In the genomic region with DNA sequence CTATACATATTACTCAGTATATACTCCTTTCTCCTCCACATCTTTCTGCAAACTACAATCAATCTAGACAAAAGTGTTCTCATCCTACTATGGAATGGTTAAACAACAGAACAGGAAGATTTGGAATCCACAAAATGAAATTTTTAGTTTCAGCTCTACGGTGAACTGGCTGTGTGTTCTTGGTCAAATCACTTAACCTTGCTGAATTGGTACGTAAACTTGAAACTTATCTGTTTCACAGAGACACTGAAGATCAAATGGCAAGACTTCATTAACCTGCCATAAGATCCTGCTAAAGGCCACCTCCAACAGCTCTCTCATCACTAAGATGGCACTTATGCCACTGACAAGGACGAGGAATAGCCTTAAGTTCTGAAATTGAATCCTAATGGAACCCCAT, we compare ENCODE assay signal across 8 cellular contexts. TPM values are rescaled to one million over a fixed set of nuclear protein-coding genes. Genes with fewer than 3 reads are reported as not detected.
A peak's percentile ranks its signal among the peaks of the same experiment; 100 is the strongest.
DNase-seq lines count a peak whose midpoint lies in the region; ATAC-seq and TF ChIP-seq lines count a peak whose summit lies in the region.

No MANE protein-coding gene starts in this region.

- TF ChIP-seq POLR2A in stomach (IDR thresholded peaks at IDR 0.05): no peak

- peaks cover 61% of the 10 kb centered on the region for H3K4me1 Mint-ChIP-seq in activated T-cell treated with anti-CD3 and anti-CD28 coated beads, Interleukin-2, amount 50 U/mL, for 24 hours (ENCODE audit: low read depth)
- peaks cover 51% of the 10 kb centered on the region for H3K4me1 Mint-ChIP-seq in activated CD8-positive, alpha-beta T cell treated with anti-CD3 and anti-CD28 coated beads for 36 hours (ENCODE audit: low read depth)

- 76 to 85% (median 82%) methylated on average over 3 of the region's 3 CpGs for WGBS in stomach, 5 donors

- DNase-seq in activated T-cell treated with anti-CD3 and anti-CD28 coated beads, Interleukin-2, amount 50 U/mL, for 24 hours: no peak
- no peak for DNase-seq in activated T-cell treated with anti-CD3 and anti-CD28 coated beads, Interleukin-2, amount 50 U/mL, for 1 hour
- no peak for DNase-seq in activated CD8-positive, alpha-beta T cell treated with anti-CD3 and anti-CD28 coated beads for 36 hours
- DNase-seq in stomach (no peak), UCSD-AML1 (lab: John Stamatoyannopoulos, UW; ENCODE audit: unreplicated experiment) (no peak), RPMI8226 (no peak), posterior vena cava (ENCODE audit: low spot score) (no peak)

- H3K36me3 ChIP-seq in stomach: peaks cover 11 to 16% (median 13%) of the 10 kb centered on the region in 4 donors

- H3K27me3 ChIP-seq in stomach: no peaks in the 10 kb centered on the region

- H3K27ac ChIP-seq in stomach: no peak overlapping the region

- intact Hi-C loops in activated CD8-positive, alpha-beta T cell treated with anti-CD3 and anti-CD28 coated beads for 36 hours (cut with micrococcal nuclease): loop anchor here (5.0 kb wide), 1 partner anchor 148 kb away; no protein-coding TSS in a partner anchor
- intact Hi-C loops in stomach (cut with DNase I; ENCODE audit: low total_unique reads): no loop called here
- intact Hi-C loops in posterior vena cava (cut with DNase I): no loop called here

- peak overlapping the region; percentile 99 for H3K27ac Mint-ChIP-seq in activated T-cell treated with anti-CD3 and anti-CD28 coated beads, Interleukin-2, amount 50 U/mL, for 24 hours
- H3K27ac Mint-ChIP-seq in activated CD8-positive, alpha-beta T cell treated with anti-CD3 and anti-CD28 coated beads for 36 hours: no peak overlapping the region

- H3K9me3 ChIP-seq in iPS-18c (ENCODE audit: control insufficient read depth, insufficient read depth, low read length) (no peaks in the 10 kb centered on the region), stomach (no peaks in the 10 kb centered on the region)

- TF ChIP-seq EP300 in stomach (IDR thresholded peaks at IDR 0.05): no peak

- peak overlapping the region; percentile 88 for H3K4me3 Mint-ChIP-seq in activated T-cell treated with anti-CD3 and anti-CD28 coated beads, Interleukin-2, amount 50 U/mL, for 24 hours
- peak overlapping the region; percentile 92 for H3K4me3 Mint-ChIP-seq in activated CD8-positive, alpha-beta T cell treated with anti-CD3 and anti-CD28 coated beads for 36 hours

- no peaks in the 10 kb centered on the region for H3K27me3 Mint-ChIP-seq in activated T-cell treated with anti-CD3 and anti-CD28 coated beads, Interleukin-2, amount 50 U/mL, for 24 hours
- no peaks in the 10 kb centered on the region for H3K27me3 Mint-ChIP-seq in activated CD8-positive, alpha-beta T cell treated with anti-CD3 and anti-CD28 coated beads for 36 hours

- H3K36me3 Mint-ChIP-seq in activated T-cell treated with anti-CD3 and anti-CD28 coated beads, Interleukin-2, amount 50 U/mL, for 24 hours (ENCODE audit: low read depth): peaks cover 51% of the 10 kb centered on the region
- peaks cover 34% of the 10 kb centered on the region for H3K36me3 Mint-ChIP-seq in activated CD8-positive, alpha-beta T cell treated with anti-CD3 and anti-CD28 coated beads for 36 hours (ENCODE audit: low read depth)

- peaks cover 42 to 62% (median 53%) of the 10 kb centered on the region in 4 donors for H3K4me1 ChIP-seq in stomach

- no peak for ATAC-seq in activated CD8-positive, alpha-beta T cell treated with anti-CD3 and anti-CD28 coated beads for 36 hours

- 0 out of 2 replicates have a peak overlapping the region, but pooled peaks have one; percentile 25 for H3K4me3 ChIP-seq in iPS-18c (ENCODE audit: insufficient read depth, low read depth, low read length)
- H3K4me3 ChIP-seq in stomach: peak overlapping the region; percentile 70 to 91 (median 79)

- POLR2A ChIA-PET in activated CD8-positive, alpha-beta T cell treated with anti-CD3 and anti-CD28 coated beads for 36 hours (lab: Charles Lee): interaction anchor here (1.1 to 3.1 kb wide), 4 partner anchors 9 to 80 kb away, joined by 3 to 24 read pairs (median 8); no protein-coding TSS in a partner anchor

- TF ChIP-seq CTCF in activated CD8-positive, alpha-beta T cell treated with anti-CD3 and anti-CD28 coated beads for 36 hours (IDR thresholded peaks at IDR 0.05): no peak
- TF ChIP-seq CTCF in stomach (IDR thresholded peaks at IDR 0.05): no peak

- CTCF ChIA-PET in activated CD8-positive, alpha-beta T cell treated with anti-CD3 and anti-CD28 coated beads for 36 hours (lab: Charles Lee): interaction anchor here (1.4 to 5.4 kb wide), 4 partner anchors 9 to 77 kb away, joined by 3 to 25 read pairs (median 10); no protein-coding TSS in a partner anchor

- H3K9me3 Mint-ChIP-seq in activated T-cell treated with anti-CD3 and anti-CD28 coated beads, Interleukin-2, amount 50 U/mL, for 24 hours: peaks cover under 1% of the 10 kb centered on the region
- H3K9me3 Mint-ChIP-seq in activated CD8-positive, alpha-beta T cell treated with anti-CD3 and anti-CD28 coated beads for 36 hours: peaks cover 2% of the 10 kb centered on the region

RNA-seq across cellular contexts. Expression of a gene that starts 1.5 kb away (rescaled TPM):
- 100 to 1,000 TPM; 102 to 107 TPM for total RNA-seq in activated CD8-positive, alpha-beta T cell treated with anti-CD3 and anti-CD28 coated beads for 36 hours
- total RNA-seq in stomach (100 to 1,000 TPM in 1 of 5 donors, 10 to 100 TPM in 4; 20.4 to 147 (median 52.7) TPM), posterior vena cava (10 to 100 TPM; 70.6 to 75.1 TPM)
- 10 to 100 TPM; 12.9 to 20.2 (median 15.9) TPM for polyA plus RNA-seq in stomach

RNA-seq across cellular contexts. Expression of a gene that starts 52.2 kb away (rescaled TPM):
- total RNA-seq in activated CD8-positive, alpha-beta T cell treated with anti-CD3 and anti-CD28 coated beads for 36 hours: under 1 TPM in 1 of 2 experiments, not detected in 1; 0.07 TPM
- total RNA-seq in stomach (1 to 10 TPM in 3 of 5 donors, not detected in 2; 1.1 to 4.9 (median 1.6) TPM), posterior vena cava (under 1 TPM; 0.14 to 0.23 TPM)
- under 1 TPM in 2 of 3 donors, not detected in 1; 0.12 to 0.20 TPM for polyA plus RNA-seq in stomach
